11 cellular contexts compared by ENCODE assay signal in genomic region chr3:142863965-142864924, GRCh38. TPM values are rescaled to one million over a fixed set of nuclear protein-coding genes. Genes with fewer than 3 reads are reported as not detected.
DNase-seq lines count a peak whose midpoint lies in the region; ATAC-seq lines count a peak whose summit lies in the region.
"Had no signal": no experiment of that assay in that cellular context is flagged by ENCODE, and none has a peak within 500 bp of the region (broad histone marks: within the 10 kb centered on the region; RNA-seq: fewer than 3 reads in every experiment).

No MANE protein-coding gene starts in this region.

- DNase-seq in EH (ENCODE audit: low read depth) (peak; percentile 18), M059J (ENCODE audit: low read depth) (peak; percentile 29), SK-MEL-5 (ENCODE audit: low read depth, low spot score) (peak; percentile 28), foreskin melanocyte (peak; percentile 62), left lobe of liver (ENCODE audit: low spot score) (no peak), hypothalamus (lab: John Stamatoyannopoulos, UW) (no peak)
- DNase-seq: activated naive CD4-positive, alpha-beta T cell treated with Interleukin-2 at 50 U/mL for 16 hours; NCI-H1105 treated with DMSO at 0.1 percent for 48 hours had no signal

- in situ Hi-C loops in SK-MEL-5 (cut with HindIII; ENCODE audit: low pct_unique_long_range_greater_than_20kb, low sequenced_read_pairs), result no loop called here

- ATAC-seq in left lobe of liver, result no peak
- no peak for ATAC-seq in HG03039 (IDR thresholded peaks at IDR 0.05; ENCODE audit: unreplicated experiment)
- ATAC-seq in HG03571 (IDR thresholded peaks at IDR 0.05; ENCODE audit: unreplicated experiment), result no peak

RNA-seq across cellular contexts. Expression of gene PCOLCE2, which starts 24.6 kb away (rescaled TPM):
- total RNA-seq in M059J (2014; rRNA removed; shearing (Covaris generic)), result 21.6 and 26.5 TPM in 2 replicates
- 57.2 and 60.6 TPM in 2 replicates for total RNA-seq in SK-MEL-5 (2014; rRNA removed; shearing (Covaris generic))
- polyA plus RNA-seq in SK-MEL-5 (2015; cell fraction: cytosol; rRNA removed), result 50.5 and 56.0 TPM in 2 replicates
- 31.8 and 34.7 TPM in 2 replicates for polyA plus RNA-seq in SK-MEL-5 (2015; cell fraction: nucleus; rRNA removed)
- 8.2 TPM for total RNA-seq in left lobe of liver
- total RNA-seq: CD4-positive, CD25-positive, alpha-beta regulatory T cell had no signal
- polyA plus RNA-seq: CD4-positive, CD25-positive, alpha-beta regulatory T cell had no signal

Comparison
In these comparisons a context has a peak if more than half of its experiments do, and no peak if none do; other contexts are left out.
1. DNase-seq: peak in EH (single experiment), M059J (single experiment), SK-MEL-5 (single experiment) and foreskin melanocyte (single experiment); none in left lobe of liver (single experiment) and hypothalamus (0 of 51).